In the genomic region with DNA sequence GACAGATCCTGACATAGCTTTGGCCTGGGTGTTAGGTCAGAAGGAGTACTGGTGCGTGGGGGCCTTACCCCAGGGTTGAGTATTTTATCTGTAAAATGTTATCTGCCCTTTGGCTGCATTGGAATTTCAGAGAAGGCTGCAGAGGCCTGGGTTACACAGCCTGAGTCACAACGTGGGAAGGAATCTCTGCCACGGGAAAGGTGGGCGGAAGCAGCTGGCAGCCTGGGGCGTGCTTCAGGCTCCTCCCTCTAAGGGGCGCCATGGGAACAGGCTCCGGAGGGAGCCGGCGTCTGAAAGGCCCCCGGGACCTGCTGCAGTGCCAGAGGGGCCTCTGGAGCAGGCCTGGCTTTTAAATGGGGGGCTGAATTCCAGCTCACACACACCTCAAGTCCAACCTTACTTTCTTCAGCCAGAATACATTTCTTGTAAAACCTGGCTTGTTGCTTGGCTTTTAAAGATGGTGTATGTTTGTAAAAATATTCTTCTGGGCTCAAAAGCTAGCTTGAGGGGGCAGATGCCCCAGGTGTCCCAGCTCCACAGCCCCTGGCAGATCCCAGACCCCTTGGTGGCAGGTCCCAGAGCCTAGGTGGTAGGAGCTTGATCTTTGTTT, we compare ENCODE assay signal across 8 cellular contexts.
DNase-seq lines count a peak whose midpoint lies in the region; ATAC-seq and TF ChIP-seq lines count a peak whose summit lies in the region.

No MANE protein-coding gene starts in this region.

- intact Hi-C loops in CD14-positive monocyte (cut with micrococcal nuclease) (no loop called here), Right ventricle myocardium superior (cut with DNase I) (no loop called here)
- intact Hi-C loops in activated T-helper 1 cell treated with anti-CD3 and anti-CD28 coated beads, Interleukin-12 subunit alpha, Interleukin-12 subunit beta, Interleukin-2, Interleukin-4 antibody, amounts not matched to agents 30 ng/mL and 10 ng/mL and 1 ng/mL, durations not matched to agents 14 hours and 24 hours and 36 hours (cut with micrococcal nuclease): loop anchor here (5.0 kb wide), 1 partner anchor 309 kb away; no protein-coding TSS in a partner anchor

- H3K9me3 Mint-ChIP-seq in CD14-positive monocyte: no peaks in the 10 kb centered on the region
- H3K9me3 Mint-ChIP-seq in activated T-helper 1 cell treated with anti-CD3 and anti-CD28 coated beads, Interleukin-12 subunit alpha, Interleukin-12 subunit beta, Interleukin-2, Interleukin-4 antibody, amounts not matched to agents 30 ng/mL and 10 ng/mL and 1 ng/mL, durations not matched to agents 14 hours and 24 hours and 36 hours: no peaks in the 10 kb centered on the region

- H3K27ac Mint-ChIP-seq in CD14-positive monocyte: peak overlapping the region in 1 of 7 donors; percentile 85
- H3K27ac Mint-ChIP-seq in activated T-helper 1 cell treated with anti-CD3 and anti-CD28 coated beads, Interleukin-12 subunit alpha, Interleukin-12 subunit beta, Interleukin-2, Interleukin-4 antibody, amounts not matched to agents 30 ng/mL and 10 ng/mL and 1 ng/mL, durations not matched to agents 14 hours and 24 hours and 36 hours: no peak overlapping the region

- no peak for DNase-seq in CD14-positive monocyte (ENCODE audit: low spot score)
- DNase-seq in HEK293T (ENCODE audit: extremely low spot score): peak; percentile 43
- peak; percentile 62 for DNase-seq in WERI-Rb-1
- no peak for DNase-seq in Right ventricle myocardium superior
- DNase-seq in stimulated activated CD4-positive, alpha-beta T cell treated with anti-CD3 and anti-CD28 coated beads, Interleukin-2, amount 100 ng/mL, for 4 hours (ENCODE audit: low read depth): peak; percentile 43
- no peak for DNase-seq in NCI-H187 (lab: John Stamatoyannopoulos, UW)
- no peak for DNase-seq in activated T-helper 1 cell treated with anti-CD3 and anti-CD28 coated beads, Interleukin-12 subunit alpha, Interleukin-12 subunit beta, Interleukin-2, Interleukin-4 antibody, amounts not matched to agents 30 ng/mL and 10 ng/mL and 1 ng/mL, durations not matched to agents 14 hours and 24 hours and 36 hours (ENCODE audit: low spot score)

- H3K4me3 ChIP-seq in WERI-Rb-1 (ENCODE audit: low read depth, low read length): no peak overlapping the region

- H3K27me3 ChIP-seq in WERI-Rb-1 (ENCODE audit: insufficient read depth, low read depth, severe bottlenecking): no peaks in the 10 kb centered on the region

- POLR2A ChIA-PET in HEK293T (lab: Yijun Ruan, JAX): interaction anchor here (0.8 to 2.7 kb wide), 2 partner anchors 15 to 623 kb away, joined by 3 to 12 read pairs; no protein-coding TSS in a partner anchor

- H3K36me3 ChIP-seq in WERI-Rb-1: peaks cover 27% of the 10 kb centered on the region

- H3K27me3 Mint-ChIP-seq in CD14-positive monocyte (ENCODE audit: low read depth in 3 of 3): peaks cover 2 to 11% (median 5%) of the 10 kb centered on the region in 3 donors
- H3K27me3 Mint-ChIP-seq in activated T-helper 1 cell treated with anti-CD3 and anti-CD28 coated beads, Interleukin-12 subunit alpha, Interleukin-12 subunit beta, Interleukin-2, Interleukin-4 antibody, amounts not matched to agents 30 ng/mL and 10 ng/mL and 1 ng/mL, durations not matched to agents 14 hours and 24 hours and 36 hours (ENCODE audit: insufficient read depth): no peaks in the 10 kb centered on the region

- TF ChIP-seq CTCF in CD14-positive monocyte (IDR thresholded peaks at IDR 0.05) (peak; percentile 25), WERI-Rb-1 (IDR thresholded peaks at IDR 0.05; ENCODE audit: low read depth, low read length) (peak; percentile 72)

- H3K4me3 Mint-ChIP-seq in CD14-positive monocyte: no peak overlapping the region
- no peak overlapping the region for H3K4me3 Mint-ChIP-seq in activated T-helper 1 cell treated with anti-CD3 and anti-CD28 coated beads, Interleukin-12 subunit alpha, Interleukin-12 subunit beta, Interleukin-2, Interleukin-4 antibody, amounts not matched to agents 30 ng/mL and 10 ng/mL and 1 ng/mL, durations not matched to agents 14 hours and 24 hours and 36 hours

- H3K9me3 ChIP-seq in WERI-Rb-1 (ENCODE audit: severe bottlenecking): no peaks in the 10 kb centered on the region

- H3K27ac ChIP-seq in WERI-Rb-1: no peak overlapping the region

- CTCF ChIA-PET in HEK293T (lab: Yijun Ruan, JAX): interaction anchor here (0.6 to 1.7 kb wide), 12 partner anchors 8 to 389 kb away, joined by 3 to 6 read pairs (median 4); no protein-coding TSS in a partner anchor

- ATAC-seq in Right ventricle myocardium superior (ENCODE audit: poor library complexity) (peak; percentile 24), GM21381 (IDR thresholded peaks at IDR 0.05; ENCODE audit: unreplicated experiment) (no peak)

- peaks cover 43 to 44% of the 10 kb centered on the region in 2 donors for H3K36me3 Mint-ChIP-seq in CD14-positive monocyte
- H3K36me3 Mint-ChIP-seq in activated T-helper 1 cell treated with anti-CD3 and anti-CD28 coated beads, Interleukin-12 subunit alpha, Interleukin-12 subunit beta, Interleukin-2, Interleukin-4 antibody, amounts not matched to agents 30 ng/mL and 10 ng/mL and 1 ng/mL, durations not matched to agents 14 hours and 24 hours and 36 hours (ENCODE audit: low read depth): peaks cover 14% of the 10 kb centered on the region

- H3K4me1 Mint-ChIP-seq in CD14-positive monocyte: peaks cover 5% of the 10 kb centered on the region
- peaks cover 16% of the 10 kb centered on the region for H3K4me1 Mint-ChIP-seq in activated T-helper 1 cell treated with anti-CD3 and anti-CD28 coated beads, Interleukin-12 subunit alpha, Interleukin-12 subunit beta, Interleukin-2, Interleukin-4 antibody, amounts not matched to agents 30 ng/mL and 10 ng/mL and 1 ng/mL, durations not matched to agents 14 hours and 24 hours and 36 hours (ENCODE audit: low read depth)

TF ChIP-seq in HEK293T, 16 proteins besides CTCF, POLR2A, EP300 and RAD21:
- TF ChIP-seq TARDBP (IDR thresholded peaks at IDR 0.05) (no peak), BHLHE40 (IDR thresholded peaks at IDR 0.05; ENCODE audit: borderline replicate concordance) (no peak), L3MBTL2 (conservative IDR thresholded peaks at IDR 0.05) (no peak), SUZ12 (IDR thresholded peaks at IDR 0.05) (no peak), ELF4 (IDR thresholded peaks at IDR 0.05) (no peak), FOXA1 (IDR thresholded peaks at IDR 0.05) (no peak), HDGF (IDR thresholded peaks at IDR 0.05; ENCODE audit: borderline replicate concordance) (no peak), LEF1 (IDR thresholded peaks at IDR 0.05; ENCODE audit: borderline replicate concordance) (no peak), FOXM1 (IDR thresholded peaks at IDR 0.05; ENCODE audit: borderline replicate concordance) (no peak), ZNF384 (IDR thresholded peaks at IDR 0.05) (no peak), SP1 (IDR thresholded peaks at IDR 0.05) (no peak), NFRKB (IDR thresholded peaks at IDR 0.05) (no peak), ARNT (IDR thresholded peaks at IDR 0.05) (no peak), CTBP1 (IDR thresholded peaks at IDR 0.05; ENCODE audit: borderline replicate concordance) (no peak), FOXK2 (IDR thresholded peaks at IDR 0.05) (no peak)
- TF ChIP-seq, protein P1, sequence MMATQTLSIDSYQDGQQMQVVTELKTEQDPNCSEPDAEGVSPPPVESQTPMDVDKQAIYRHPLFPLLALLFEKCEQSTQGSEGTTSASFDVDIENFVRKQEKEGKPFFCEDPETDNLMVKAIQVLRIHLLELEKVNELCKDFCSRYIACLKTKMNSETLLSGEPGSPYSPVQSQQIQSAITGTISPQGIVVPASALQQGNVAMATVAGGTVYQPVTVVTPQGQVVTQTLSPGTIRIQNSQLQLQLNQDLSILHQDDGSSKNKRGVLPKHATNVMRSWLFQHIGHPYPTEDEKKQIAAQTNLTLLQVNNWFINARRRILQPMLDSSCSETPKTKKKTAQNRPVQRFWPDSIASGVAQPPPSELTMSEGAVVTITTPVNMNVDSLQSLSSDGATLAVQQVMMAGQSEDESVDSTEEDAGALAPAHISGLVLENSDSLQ (IDR thresholded peaks at IDR 0.05): no peak

Comparison
In these comparisons a context has a peak if more than half of its experiments do, and no peak if none do; other contexts are left out.
1. DNase-seq: peak in HEK293T (single experiment), WERI-Rb-1 (single experiment) and stimulated activated CD4-positive, alpha-beta T cell treated with anti-CD3 and anti-CD28 coated beads, Interleukin-2, amount 100 ng/mL, for 4 hours (single experiment); none in CD14-positive monocyte (single experiment), Right ventricle myocardium superior (single experiment), NCI-H187 (0 of 2) and activated T-helper 1 cell treated with anti-CD3 and anti-CD28 coated beads, Interleukin-12 subunit alpha, Interleukin-12 subunit beta, Interleukin-2, Interleukin-4 antibody, amounts not matched to agents 30 ng/mL and 10 ng/mL and 1 ng/mL, durations not matched to agents 14 hours and 24 hours and 36 hours (single experiment).